Comparison of ENCODE assay signal across 16 cellular contexts in genomic region chr22:44362249-44363040, GRCh38. TPM values are rescaled to one million over a fixed set of nuclear protein-coding genes. Genes with fewer than 3 reads are reported as not detected.
DNase-seq lines count a peak whose midpoint lies in the region; ATAC-seq and TF ChIP-seq lines count a peak whose summit lies in the region.
"Had no signal": no experiment of that assay in that cellular context is flagged by ENCODE, and none has a peak within 500 bp of the region (broad histone marks: within the 10 kb centered on the region; RNA-seq: fewer than 3 reads in every experiment).

No MANE protein-coding gene starts in this region.

- no peak overlapping the region for H3K4me3 Mint-ChIP-seq in Calu3 (ENCODE audit: low read depth, unreplicated experiment)
- H3K4me3 Mint-ChIP-seq: CD4-positive, alpha-beta T cell had no signal

- H3K27me3 ChIP-seq in Peyer's patch: no peaks in the 10 kb centered on the region
- peaks cover 0 to 67% (median 0%) of the 10 kb centered on the region in 4 donors for H3K27me3 ChIP-seq in esophagus squamous epithelium
- no peaks in the 10 kb centered on the region for H3K27me3 ChIP-seq in right lobe of liver
- H3K27me3 ChIP-seq in tibial artery: no peaks in the 10 kb centered on the region

- H3K9me3 ChIP-seq in Peyer's patch: no peaks in the 10 kb centered on the region
- no peaks in the 10 kb centered on the region for H3K9me3 ChIP-seq in esophagus squamous epithelium
- no peaks in the 10 kb centered on the region for H3K9me3 ChIP-seq in right lobe of liver
- H3K9me3 ChIP-seq in tibial artery: no peaks in the 10 kb centered on the region

- TF ChIP-seq POLR2A in Peyer's patch (IDR thresholded peaks at IDR 0.05): no peak
- TF ChIP-seq POLR2A in esophagus squamous epithelium (IDR thresholded peaks at IDR 0.05): no peak
- no peak for TF ChIP-seq POLR2A in right lobe of liver (IDR thresholded peaks at IDR 0.05)

- H3K4me3 ChIP-seq in Peyer's patch (no peak overlapping the region), esophagus squamous epithelium (no peak overlapping the region), right lobe of liver (no peak overlapping the region), tibial artery (no peak overlapping the region)

- H3K27ac ChIP-seq in Peyer's patch (peak overlapping the region in 3 of 4 donors; percentile 57 to 73 (median 72)), esophagus squamous epithelium (peak overlapping the region; percentile 49 to 82 (median 66)), right lobe of liver (no peak overlapping the region), tibial artery (peak overlapping the region; percentile 70 to 71)

- TF ChIP-seq CTCF in Peyer's patch (IDR thresholded peaks at IDR 0.05): no peak
- TF ChIP-seq CTCF in esophagus squamous epithelium (IDR thresholded peaks at IDR 0.05): no peak
- no peak for TF ChIP-seq CTCF in right lobe of liver (IDR thresholded peaks at IDR 0.05)
- no peak for TF ChIP-seq CTCF in tibial artery (IDR thresholded peaks at IDR 0.05)
- TF ChIP-seq CTCF in Calu3 (IDR thresholded peaks at IDR 0.05; ENCODE audit: unreplicated experiment): no peak

- H3K36me3 ChIP-seq in Peyer's patch (no peaks in the 10 kb centered on the region), esophagus squamous epithelium (no peaks in the 10 kb centered on the region), right lobe of liver (no peaks in the 10 kb centered on the region), tibial artery (no peaks in the 10 kb centered on the region)

- H3K27me3 Mint-ChIP-seq in Calu3 (ENCODE audit: unreplicated experiment): peaks cover 62% of the 10 kb centered on the region
- H3K27me3 Mint-ChIP-seq: CD4-positive, alpha-beta T cell had no signal

- CTCF ChIA-PET in Calu3 (lab: Charles Lee): no interaction called here

- intact Hi-C loops in esophagus squamous epithelium (cut with DNase I) (no loop called here), right lobe of liver (cut with DNase I) (no loop called here), tibial artery (cut with DNase I; ENCODE audit: low total_unique reads) (loop anchor here (5.0 kb wide), 1 partner anchor 215 kb away; no protein-coding TSS in a partner anchor), Calu3 (cut with micrococcal nuclease; ENCODE audit: unreplicated experiment) (no loop called here)

- WGBS in esophagus squamous epithelium, 2 donors: 74 to 96% methylated on average over 5 to 6 of the region's 8 CpGs
- WGBS in right lobe of liver (ENCODE audit: insufficient coverage, low coverage, low lambda C conversion rate, missing lambda C conversion rate): 61% methylated on average over 5 of the region's 8 CpGs

- peaks cover 10% of the 10 kb centered on the region for H3K36me3 Mint-ChIP-seq in Calu3 (ENCODE audit: insufficient read depth, unreplicated experiment)

- H3K4me1 ChIP-seq in Peyer's patch: peaks cover 0 to 16% (median 0%) of the 10 kb centered on the region in 4 donors
- peaks cover 23 to 70% (median 52%) of the 10 kb centered on the region in 3 donors for H3K4me1 ChIP-seq in esophagus squamous epithelium
- H3K4me1 ChIP-seq in right lobe of liver: no peaks in the 10 kb centered on the region
- peaks cover 8 to 76% (median 71%) of the 10 kb centered on the region in 4 donors for H3K4me1 ChIP-seq in tibial artery

- H3K9me3 Mint-ChIP-seq in Calu3 (ENCODE audit: low read depth, unreplicated experiment): no peaks in the 10 kb centered on the region
- H3K9me3 Mint-ChIP-seq: CD4-positive, alpha-beta T cell had no signal

- H3K27ac Mint-ChIP-seq in Calu3 (ENCODE audit: unreplicated experiment): no peak overlapping the region
- H3K27ac Mint-ChIP-seq: CD4-positive, alpha-beta T cell had no signal

- BruUV-seq in Calu3 (replicated peaks; lab: Mats Ljungman, UMichigan): no TSS peak

- ATAC-seq in right lobe of liver (no peak), HG03565 (IDR thresholded peaks at IDR 0.05; ENCODE audit: unreplicated experiment) (no peak)

- DNase-seq in Peyer's patch: no peak
- DNase-seq in esophagus squamous epithelium (lab: John Stamatoyannopoulos, UW): no peak
- DNase-seq in right lobe of liver: peak in 2 of 3 donors; percentile 2 to 12
- DNase-seq in tibial artery: no peak
- no peak for DNase-seq in putamen (ENCODE audit: low spot score)
- DNase-seq in NCI-H1436 (lab: John Stamatoyannopoulos, UW): no peak
- DNase-seq in Calu3: no peak
- DNase-seq: activated CD4-positive, alpha-beta T cell treated with anti-CD3 and anti-CD28 coated beads for 48 hours; activated T-cell treated with anti-CD3 and anti-CD28 coated beads, Interleukin-2, amount 50 U/mL, for 1 hour; CD4-positive, alpha-beta T cell; cortex of kidney; NCI-H1092; OCI-M1 had no signal

- peaks cover 36% of the 10 kb centered on the region for H3K4me1 Mint-ChIP-seq in Calu3 (ENCODE audit: low read depth, unreplicated experiment)

RNA-seq across cellular contexts. Expression of gene SHISAL1, which starts 49.7 kb away (rescaled TPM):
- total RNA-seq in Peyer's patch (1 to 10 TPM; 1.1 to 3.3 (median 1.4) TPM), esophagus squamous epithelium (1 to 10 TPM in 1 of 4 donors, under 1 TPM in 3; 0.08 to 1.3 (median 0.31) TPM), right lobe of liver (under 1 TPM; 0.05 to 0.31 (median 0.17) TPM), Calu3 (2022) (not detected in 2 replicates)
- total RNA-seq: CD4-positive, alpha-beta T cell; mononuclear cell; T-helper 2 cell treated with Interferon-gamma antibody and Interleukin-4, amounts not matched to agents 100 ng/mL and 5 ng/mL, for 36 hours had no signal

Comparison
In these comparisons a context has a peak if more than half of its experiments do, and no peak if none do; other contexts are left out.
1. DNase-seq: peak in right lobe of liver (2 of 3); none in Peyer's patch (0 of 3), esophagus squamous epithelium (single experiment), tibial artery (0 of 2), putamen (single experiment), NCI-H1436 (single experiment) and Calu3 (single experiment).
2. H3K27ac ChIP-seq: peak in Peyer's patch (3 of 4), esophagus squamous epithelium (4 of 4) and tibial artery (2 of 2); none in right lobe of liver (0 of 3).